Comparison of ENCODE assay signal across 25 cellular contexts in genomic region chr20:14207591-14207990, GRCh38.
DNase-seq lines count a peak whose midpoint lies in the region; ATAC-seq, FAIRE-seq and TF ChIP-seq lines count a peak whose summit lies in the region.
"Had no signal": no experiment of that assay in that cellular context is flagged by ENCODE, and none has a peak within 500 bp of the region (broad histone marks: within the 10 kb centered on the region; RNA-seq: fewer than 3 reads in every experiment).

No MANE protein-coding gene starts in this region.

- no peak overlapping the region for H2BK5ac ChIP-seq in mesendoderm (ENCODE audit: low read length)

- H4K8ac ChIP-seq in mesendoderm (ENCODE audit: low read depth, low read length) = no peak overlapping the region

- no peaks in the 10 kb centered on the region for H3K79me2 ChIP-seq in mesendoderm (ENCODE audit: control insufficient read depth, insufficient read depth, low read length)

- H4K5ac ChIP-seq in mesendoderm (ENCODE audit: low read length) = no peak overlapping the region

- H2AK5ac ChIP-seq in mesendoderm (ENCODE audit: low read length) = no peak overlapping the region

- H3K4me2 ChIP-seq in mesendoderm (ENCODE audit: low read length) = no peak overlapping the region
- H3K4me2 ChIP-seq: BLaER1 had no signal

- H2BK120ac ChIP-seq in mesendoderm (ENCODE audit: low read depth, low read length) = no peak overlapping the region

- H3K27me3 ChIP-seq in mesendoderm (ENCODE audit: insufficient read depth, low read length, poor library complexity) = no peaks in the 10 kb centered on the region
- H3K27me3 ChIP-seq: BE2C, BLaER1 had no signal

- no peaks in the 10 kb centered on the region for H3K79me1 ChIP-seq in mesendoderm (ENCODE audit: low read length)

- H3K23ac ChIP-seq in mesendoderm (ENCODE audit: low read length) = no peak overlapping the region

- no peak overlapping the region for H3K56ac ChIP-seq in mesendoderm (ENCODE audit: low read length)

- DNase-seq in NCI-H226 (peak; percentile 45), mesendoderm (peak; percentile 56), H54 (ENCODE audit: insufficient read length, low spot score) (no peak)
- DNase-seq: 8988T; ACHN; BE2C; C1 segment of cervical spinal cord; CD4-positive, alpha-beta memory T cell; CD4-positive, CD25-positive, alpha-beta regulatory T cell; CD8-positive, alpha-beta memory T cell; COR-L47; DMS 273 treated with DMSO at 0.1 percent for 48 hours; DMS153; DMS53; DMS79; DND-41; EL; GF-D8 had no signal

- no peak overlapping the region for H3K4me3 ChIP-seq in mesendoderm (ENCODE audit: low read length)
- H3K4me3 ChIP-seq: BLaER1 had no signal

- TF ChIP-seq POLR2A in H54 (IDR thresholded peaks at IDR 0.05; ENCODE audit: low read depth, low read length) = no peak

- no peak overlapping the region for H3K27ac ChIP-seq in mesendoderm (ENCODE audit: low read depth, low read length)
- H3K27ac ChIP-seq: BLaER1 had no signal

- no peak for FAIRE-seq in H54 (lab: Jason Lieb, UNC)
- FAIRE-seq: A204.1, G401.6, GM12891, GM19239 had no signal

- ATAC-seq in HG03135 (IDR thresholded peaks at IDR 0.05; ENCODE audit: unreplicated experiment) (no peak), HG03457 (IDR thresholded peaks at IDR 0.05; ENCODE audit: unreplicated experiment) (no peak)

- no peak overlapping the region for H3K9ac ChIP-seq in mesendoderm (ENCODE audit: low read length)
- H3K9ac ChIP-seq: BLaER1 had no signal

- no peak overlapping the region for H3K18ac ChIP-seq in mesendoderm (ENCODE audit: low read length)

- no peaks in the 10 kb centered on the region for H3K36me3 ChIP-seq in mesendoderm (ENCODE audit: control insufficient read depth, insufficient read depth, low read length)
- H3K36me3 ChIP-seq: BE2C, BLaER1 had no signal

- no peak overlapping the region for H2BK15ac ChIP-seq in mesendoderm (replicated peaks; ENCODE audit: low read depth)

- WGBS in mesendoderm (ENCODE audit: extremely low coverage, insufficient coverage, low lambda C conversion rate) = no CpG with 5 or more reads among the region's 4 CpGs

- H3K4ac ChIP-seq in mesendoderm (ENCODE audit: low read depth, low read length) = no peak overlapping the region

- H3K4me1 ChIP-seq in mesendoderm (ENCODE audit: control insufficient read depth, low read depth, low read length) = no peaks in the 10 kb centered on the region
- H3K4me1 ChIP-seq: BE2C, BLaER1 had no signal
